Comparison of ENCODE assay signal across 13 cellular contexts in genomic region chr15:39629906-39630305, GRCh38. TPM values are rescaled to one million over a fixed set of nuclear protein-coding genes. Genes with fewer than 3 reads are reported as not detected.
DNase-seq lines count a peak whose midpoint lies in the region; ATAC-seq and TF ChIP-seq lines count a peak whose summit lies in the region.
"Had no signal": no experiment of that assay in that cellular context is flagged by ENCODE, and none has a peak within 500 bp of the region (broad histone marks: within the 10 kb centered on the region; RNA-seq: fewer than 3 reads in every experiment).

No MANE protein-coding gene starts in this region.

- CTCF ChIA-PET in activated CD4-positive, alpha-beta T cell treated with anti-CD3 and anti-CD28 coated beads, Interleukin-2, amount 10 ng/mL, durations not matched to agents 7 days and 5 days (lab: Charles Lee): interaction anchor here (0.8 to 2.4 kb wide), 5 partner anchors 7 to 930 kb away, joined by 3 to 5 read pairs (median 4); no protein-coding TSS in a partner anchor
- CTCF ChIA-PET in RWPE1 (lab: Yijun Ruan, JAX): interaction anchor here (0.8 kb wide), 1 partner anchor 49 kb away, joined by 3 read pairs; the partner anchor contains the start of gene THBS1

- H3K27ac Mint-ChIP-seq in activated CD4-positive, alpha-beta T cell treated with anti-CD3 and anti-CD28 coated beads, Interleukin-2, amount 10 ng/mL, durations not matched to agents 7 days and 5 days: peak overlapping the region; percentile 91
- H3K27ac Mint-ChIP-seq in stimulated activated effector memory CD8-positive, alpha-beta T cell treated with anti-CD3 and anti-CD28 coated beads, Interleukin-12 subunit alpha, Interleukin-12 subunit beta, amount 100 ng/mL, for 72 hours: peak overlapping the region; percentile 48
- H3K27ac Mint-ChIP-seq: activated B cell treated with CpG ODN at 0.5 μM for 24 hours had no signal

- no peak for ATAC-seq in stimulated activated effector memory CD8-positive, alpha-beta T cell treated with anti-CD3 and anti-CD28 coated beads, Interleukin-12 subunit alpha, Interleukin-12 subunit beta, amount 100 ng/mL, for 72 hours
- no peak for ATAC-seq in GM21576 (IDR thresholded peaks at IDR 0.05; ENCODE audit: unreplicated experiment)
- ATAC-seq: gastroesophageal sphincter had no signal

- no peak for DNase-seq in activated CD4-positive, alpha-beta T cell treated with anti-CD3 and anti-CD28 coated beads, Interleukin-2, amount 10 ng/mL, durations not matched to agents 7 days and 5 days
- DNase-seq in activated CD4-positive, alpha-beta T cell treated with anti-CD3 and anti-CD28 coated beads, Interleukin-2, amount 50 U/mL, for 48 hours: no peak
- DNase-seq in RWPE1 (ENCODE audit: low spot score) (peak; percentile 75), HCEC 1CT (no peak)
- DNase-seq in effector memory CD4-positive, alpha-beta T cell: no peak
- DNase-seq in stimulated activated effector memory CD8-positive, alpha-beta T cell treated with anti-CD3 and anti-CD28 coated beads, Interleukin-12 subunit alpha, Interleukin-12 subunit beta, amount 100 ng/mL, for 72 hours (ENCODE audit: low spot score in 2 of 2): no peak
- no peak for DNase-seq in NK-92 treated with Interleukin-12 subunit alpha and Interleukin-12 subunit beta, amount 100 ng/mL, for 24 hours (lab: John Stamatoyannopoulos, UW)
- DNase-seq: activated B cell treated with CpG ODN at 0.5 μM for 24 hours, Kasumi-1, SJCRH30 had no signal

- peak overlapping the region; percentile 60 for H3K27ac ChIP-seq in RWPE1
- peak overlapping the region; percentile 61 for H3K27ac ChIP-seq in effector memory CD4-positive, alpha-beta T cell (ENCODE audit: insufficient read depth, low read length, poor library complexity, severe bottlenecking)
- H3K27ac ChIP-seq: SJCRH30 had no signal

- H3K27me3 ChIP-seq in effector memory CD4-positive, alpha-beta T cell (replicated peaks; ENCODE audit: control insufficient read depth, insufficient read depth, low read length, poor library complexity, severe bottlenecking): no peaks in the 10 kb centered on the region
- H3K27me3 ChIP-seq: gastroesophageal sphincter, SJCRH30 had no signal

- H3K4me1 ChIP-seq in effector memory CD4-positive, alpha-beta T cell (ENCODE audit: control insufficient read depth, insufficient read depth, low read length, poor library complexity, severe bottlenecking): peaks cover 57% of the 10 kb centered on the region

- H3K36me3 ChIP-seq in effector memory CD4-positive, alpha-beta T cell (ENCODE audit: control insufficient read depth, insufficient read depth, low read length): no peaks in the 10 kb centered on the region
- H3K36me3 ChIP-seq: gastroesophageal sphincter, SJCRH30 had no signal

- no peak for TF ChIP-seq CTCF in RWPE1 (conservative IDR thresholded peaks at IDR 0.05; ENCODE audit: low read depth)

- peaks cover 49% of the 10 kb centered on the region for H3K36me3 Mint-ChIP-seq in activated CD4-positive, alpha-beta T cell treated with anti-CD3 and anti-CD28 coated beads, Interleukin-2, amount 10 ng/mL, durations not matched to agents 7 days and 5 days (ENCODE audit: low read depth)
- H3K36me3 Mint-ChIP-seq in stimulated activated effector memory CD8-positive, alpha-beta T cell treated with anti-CD3 and anti-CD28 coated beads, Interleukin-12 subunit alpha, Interleukin-12 subunit beta, amount 100 ng/mL, for 72 hours: peaks cover 3% of the 10 kb centered on the region

- no peaks in the 10 kb centered on the region for H3K27me3 Mint-ChIP-seq in activated CD4-positive, alpha-beta T cell treated with anti-CD3 and anti-CD28 coated beads, Interleukin-2, amount 10 ng/mL, durations not matched to agents 7 days and 5 days
- H3K27me3 Mint-ChIP-seq: activated B cell treated with CpG ODN at 0.5 μM for 24 hours had no signal

- no peak overlapping the region for H3K4me3 ChIP-seq in effector memory CD4-positive, alpha-beta T cell (ENCODE audit: insufficient read depth, low read depth, low read length, poor library complexity, severe bottlenecking)
- H3K4me3 ChIP-seq: gastroesophageal sphincter, SJCRH30 had no signal

- H3K9me3 ChIP-seq in effector memory CD4-positive, alpha-beta T cell (ENCODE audit: control insufficient read depth, low read length): no peaks in the 10 kb centered on the region
- H3K9me3 ChIP-seq: gastroesophageal sphincter, SJCRH30 had no signal

- peaks cover 65% of the 10 kb centered on the region for H3K4me1 Mint-ChIP-seq in activated CD4-positive, alpha-beta T cell treated with anti-CD3 and anti-CD28 coated beads, Interleukin-2, amount 10 ng/mL, durations not matched to agents 7 days and 5 days
- peaks cover 66% of the 10 kb centered on the region for H3K4me1 Mint-ChIP-seq in stimulated activated effector memory CD8-positive, alpha-beta T cell treated with anti-CD3 and anti-CD28 coated beads, Interleukin-12 subunit alpha, Interleukin-12 subunit beta, amount 100 ng/mL, for 72 hours
- H3K4me1 Mint-ChIP-seq: activated B cell treated with CpG ODN at 0.5 μM for 24 hours, neural crest cell had no signal

- POLR2A ChIA-PET in activated CD4-positive, alpha-beta T cell treated with anti-CD3 and anti-CD28 coated beads, Interleukin-2, amount 10 ng/mL, durations not matched to agents 7 days and 5 days (lab: Charles Lee): no interaction called here
- POLR2A ChIA-PET in RWPE1 (lab: Yijun Ruan, JAX; ENCODE audit: low non-redundant PET): no interaction called here

- H3K4me3 Mint-ChIP-seq in activated CD4-positive, alpha-beta T cell treated with anti-CD3 and anti-CD28 coated beads, Interleukin-2, amount 10 ng/mL, durations not matched to agents 7 days and 5 days: no peak overlapping the region
- peak overlapping the region; percentile 8 for H3K4me3 Mint-ChIP-seq in stimulated activated effector memory CD8-positive, alpha-beta T cell treated with anti-CD3 and anti-CD28 coated beads, Interleukin-12 subunit alpha, Interleukin-12 subunit beta, amount 100 ng/mL, for 72 hours
- H3K4me3 Mint-ChIP-seq: activated B cell treated with CpG ODN at 0.5 μM for 24 hours, neural crest cell had no signal

- H3K9me3 Mint-ChIP-seq in activated CD4-positive, alpha-beta T cell treated with anti-CD3 and anti-CD28 coated beads, Interleukin-2, amount 10 ng/mL, durations not matched to agents 7 days and 5 days: peaks cover 28% of the 10 kb centered on the region
- H3K9me3 Mint-ChIP-seq in stimulated activated effector memory CD8-positive, alpha-beta T cell treated with anti-CD3 and anti-CD28 coated beads, Interleukin-12 subunit alpha, Interleukin-12 subunit beta, amount 100 ng/mL, for 72 hours: no peaks in the 10 kb centered on the region
- H3K9me3 Mint-ChIP-seq: activated B cell treated with CpG ODN at 0.5 μM for 24 hours, neural crest cell had no signal

RNA-seq across cellular contexts. Expression of gene THBS1, which starts 49.0 kb away (rescaled TPM):
- total RNA-seq in activated CD4-positive, alpha-beta T cell treated with anti-CD3 and anti-CD28 coated beads, Interleukin-2, amount 10 ng/mL, durations not matched to agents 7 days and 5 days: 1 to 10 TPM in 1 of 2 experiments, under 1 TPM in 1; 0.40 to 1.1 TPM
